15 cellular contexts compared by ENCODE assay signal in the genomic region with DNA sequence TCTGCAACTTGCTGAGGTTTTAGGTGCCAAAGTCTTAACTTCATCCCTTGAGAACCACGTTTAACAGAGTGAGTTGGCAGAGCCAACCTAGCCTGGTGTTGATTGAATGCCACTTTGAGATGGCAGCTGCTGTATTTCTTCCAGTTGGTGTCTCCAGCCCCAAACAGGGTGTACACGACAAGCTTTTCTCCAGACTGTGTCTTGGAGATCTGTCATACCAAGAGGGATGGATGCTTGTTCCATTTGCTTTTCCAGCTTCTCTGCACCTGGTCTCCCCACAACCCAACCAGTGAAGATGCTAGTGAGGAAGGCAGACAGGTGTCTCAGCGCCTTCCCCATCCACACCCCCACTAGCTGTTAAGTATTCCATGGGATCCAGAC.
DNase-seq lines count a peak whose midpoint lies in the region; ATAC-seq and TF ChIP-seq lines count a peak whose summit lies in the region.
"Had no signal": no experiment of that assay in that cellular context is flagged by ENCODE, and none has a peak within 500 bp of the region (broad histone marks: within the 10 kb centered on the region; RNA-seq: fewer than 3 reads in every experiment).

No MANE protein-coding gene starts in this region.

- 0 out of 2 replicates have a peak, but pooled peaks cover 4% of the 10 kb centered on the region for H3K36me3 ChIP-seq in GM23338 (ENCODE audit: insufficient read depth)

- peaks cover 8% of the 10 kb centered on the region; the same call in 1 of the 2 replicates for H3K4me1 ChIP-seq in GM23338 (ENCODE audit: insufficient read depth)

- H3K36me3 Mint-ChIP-seq in GM23338 (ENCODE audit: low read depth), result no peaks in the 10 kb centered on the region
- H3K36me3 Mint-ChIP-seq in type B pancreatic cell, result no peaks in the 10 kb centered on the region

- no peaks in the 10 kb centered on the region for H3K27me3 Mint-ChIP-seq in GM23338 (ENCODE audit: insufficient read depth, low read depth, poor library complexity)
- H3K27me3 Mint-ChIP-seq in type B pancreatic cell, result no peaks in the 10 kb centered on the region

- peak; percentile 54 for DNase-seq in activated CD8-positive, alpha-beta memory T cell treated with anti-CD3 and anti-CD28 coated beads for 24 hours
- DNase-seq in activated CD8-positive, alpha-beta memory T cell treated with anti-CD3 and anti-CD28 coated beads, Interleukin-2, amount 50 U/mL, for 48 hours, result no peak
- no peak for DNase-seq in GM23338 (ENCODE audit: low spot score)
- DNase-seq in myocyte (ENCODE audit: low read depth), result peak; percentile 68
- DNase-seq in type B pancreatic cell (ENCODE audit: extremely low spot score, unreplicated experiment), result peak; percentile 58
- DNase-seq in NCI-H2029 treated with DMSO at 0.1 percent for 48 hours (lab: John Stamatoyannopoulos, UW), result no peak
- DNase-seq: ACHN; C1 segment of cervical spinal cord; CD4-positive, alpha-beta T cell; DMS79 had no signal

- no peak for TF ChIP-seq CTCF in GM23338 (conservative IDR thresholded peaks at IDR 0.05; ENCODE audit: low read depth in 2 of 2)
- no peak for TF ChIP-seq CTCF in type B pancreatic cell (conservative IDR thresholded peaks at IDR 0.05)

- no peak overlapping the region for H3K27ac ChIP-seq in GM23338 (ENCODE audit: low read depth)
- H3K27ac ChIP-seq: GM23248 had no signal

- H3F3A ChIP-seq in GM23338 (replicated peaks; ENCODE audit: low read depth), result 0 out of 2 replicates have a peak, but pooled peaks cover 8% of the 10 kb centered on the region

- no peak overlapping the region for H3K4me2 ChIP-seq in GM23338

- 0 out of 2 replicates have a peak overlapping the region, but pooled peaks have one; percentile 11 for H2AFZ ChIP-seq in GM23338
- H2AFZ ChIP-seq: GM23248 had no signal

- H3K4me3 Mint-ChIP-seq in GM23338, result no peak overlapping the region
- no peak overlapping the region for H3K4me3 Mint-ChIP-seq in type B pancreatic cell
- H3K4me3 Mint-ChIP-seq: B cell; CD4-positive, alpha-beta T cell had no signal

- H3K9me3 Mint-ChIP-seq in GM23338, result no peaks in the 10 kb centered on the region
- no peaks in the 10 kb centered on the region for H3K9me3 Mint-ChIP-seq in type B pancreatic cell
- H3K9me3 Mint-ChIP-seq: CD4-positive, alpha-beta T cell had no signal

- ATAC-seq in GM23338, result no peak
- no peak for ATAC-seq in GM18861 (IDR thresholded peaks at IDR 0.05; ENCODE audit: unreplicated experiment)
- ATAC-seq: GM12878, HCT116 had no signal

- no peaks in the 10 kb centered on the region for H3K27me3 ChIP-seq in GM23338 (ENCODE audit: insufficient read depth)

- no peaks in the 10 kb centered on the region for H3K79me2 ChIP-seq in GM23338 (replicated peaks; ENCODE audit: insufficient read depth)

- H3K9me2 ChIP-seq in GM23338 (ENCODE audit: insufficient read depth), result peaks cover 19% of the 10 kb centered on the region

- no peaks in the 10 kb centered on the region for H4K20me1 ChIP-seq in GM23338 (replicated peaks; ENCODE audit: insufficient read depth)

- H3K27ac Mint-ChIP-seq in GM23338 (no peak overlapping the region), type B pancreatic cell (no peak overlapping the region)
- H3K27ac Mint-ChIP-seq: B cell; CD4-positive, alpha-beta T cell had no signal

- H3K4me3 ChIP-seq in GM23338, result no peak overlapping the region
- H3K4me3 ChIP-seq: GM12878, GM23248 had no signal

- H3K4me1 Mint-ChIP-seq in GM23338 (no peaks in the 10 kb centered on the region), type B pancreatic cell (ENCODE audit: unreplicated experiment) (no peaks in the 10 kb centered on the region)
- H3K4me1 Mint-ChIP-seq: B cell had no signal

TF ChIP-seq in GM23338, 12 proteins besides CTCF, POLR2A, EP300 and RAD21 (continues in another document):
- TF ChIP-seq JUNB (IDR thresholded peaks at IDR 0.05; ENCODE audit: unreplicated experiment) (no peak), EZH2phosphoT487 (IDR thresholded peaks at IDR 0.05; ENCODE audit: unreplicated experiment) (no peak), ZNF331 (CRISPR knock-in tag; IDR thresholded peaks at IDR 0.05; ENCODE audit: low read depth) (no peak), ZNF114 (CRISPR knock-in tag; IDR thresholded peaks at IDR 0.05) (no peak)
- TF ChIP-seq, protein P1, sequence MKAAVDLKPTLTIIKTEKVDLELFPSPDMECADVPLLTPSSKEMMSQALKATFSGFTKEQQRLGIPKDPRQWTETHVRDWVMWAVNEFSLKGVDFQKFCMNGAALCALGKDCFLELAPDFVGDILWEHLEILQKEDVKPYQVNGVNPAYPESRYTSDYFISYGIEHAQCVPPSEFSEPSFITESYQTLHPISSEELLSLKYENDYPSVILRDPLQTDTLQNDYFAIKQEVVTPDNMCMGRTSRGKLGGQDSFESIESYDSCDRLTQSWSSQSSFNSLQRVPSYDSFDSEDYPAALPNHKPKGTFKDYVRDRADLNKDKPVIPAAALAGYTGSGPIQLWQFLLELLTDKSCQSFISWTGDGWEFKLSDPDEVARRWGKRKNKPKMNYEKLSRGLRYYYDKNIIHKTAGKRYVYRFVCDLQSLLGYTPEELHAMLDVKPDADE (IDR thresholded peaks at IDR 0.05), result no peak
- TF ChIP-seq, protein P2, sequence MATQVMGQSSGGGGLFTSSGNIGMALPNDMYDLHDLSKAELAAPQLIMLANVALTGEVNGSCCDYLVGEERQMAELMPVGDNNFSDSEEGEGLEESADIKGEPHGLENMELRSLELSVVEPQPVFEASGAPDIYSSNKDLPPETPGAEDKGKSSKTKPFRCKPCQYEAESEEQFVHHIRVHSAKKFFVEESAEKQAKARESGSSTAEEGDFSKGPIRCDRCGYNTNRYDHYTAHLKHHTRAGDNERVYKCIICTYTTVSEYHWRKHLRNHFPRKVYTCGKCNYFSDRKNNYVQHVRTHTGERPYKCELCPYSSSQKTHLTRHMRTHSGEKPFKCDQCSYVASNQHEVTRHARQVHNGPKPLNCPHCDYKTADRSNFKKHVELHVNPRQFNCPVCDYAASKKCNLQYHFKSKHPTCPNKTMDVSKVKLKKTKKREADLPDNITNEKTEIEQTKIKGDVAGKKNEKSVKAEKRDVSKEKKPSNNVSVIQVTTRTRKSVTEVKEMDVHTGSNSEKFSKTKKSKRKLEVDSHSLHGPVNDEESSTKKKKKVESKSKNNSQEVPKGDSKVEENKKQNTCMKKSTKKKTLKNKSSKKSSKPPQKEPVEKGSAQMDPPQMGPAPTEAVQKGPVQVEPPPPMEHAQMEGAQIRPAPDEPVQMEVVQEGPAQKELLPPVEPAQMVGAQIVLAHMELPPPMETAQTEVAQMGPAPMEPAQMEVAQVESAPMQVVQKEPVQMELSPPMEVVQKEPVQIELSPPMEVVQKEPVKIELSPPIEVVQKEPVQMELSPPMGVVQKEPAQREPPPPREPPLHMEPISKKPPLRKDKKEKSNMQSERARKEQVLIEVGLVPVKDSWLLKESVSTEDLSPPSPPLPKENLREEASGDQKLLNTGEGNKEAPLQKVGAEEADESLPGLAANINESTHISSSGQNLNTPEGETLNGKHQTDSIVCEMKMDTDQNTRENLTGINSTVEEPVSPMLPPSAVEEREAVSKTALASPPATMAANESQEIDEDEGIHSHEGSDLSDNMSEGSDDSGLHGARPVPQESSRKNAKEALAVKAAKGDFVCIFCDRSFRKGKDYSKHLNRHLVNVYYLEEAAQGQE (IDR thresholded peaks at IDR 0.05; ENCODE audit: unreplicated experiment), result no peak

Comparison
In these comparisons a context has a peak if more than half of its experiments do, and no peak if none do; other contexts are left out.
1. DNase-seq: peak in activated CD8-positive, alpha-beta memory T cell treated with anti-CD3 and anti-CD28 coated beads for 24 hours (single experiment), myocyte (single experiment) and type B pancreatic cell (single experiment); none in activated CD8-positive, alpha-beta memory T cell treated with anti-CD3 and anti-CD28 coated beads, Interleukin-2, amount 50 U/mL, for 48 hours (single experiment), GM23338 (single experiment) and NCI-H2029 treated with DMSO at 0.1 percent for 48 hours (single experiment).